In the genomic region with DNA sequence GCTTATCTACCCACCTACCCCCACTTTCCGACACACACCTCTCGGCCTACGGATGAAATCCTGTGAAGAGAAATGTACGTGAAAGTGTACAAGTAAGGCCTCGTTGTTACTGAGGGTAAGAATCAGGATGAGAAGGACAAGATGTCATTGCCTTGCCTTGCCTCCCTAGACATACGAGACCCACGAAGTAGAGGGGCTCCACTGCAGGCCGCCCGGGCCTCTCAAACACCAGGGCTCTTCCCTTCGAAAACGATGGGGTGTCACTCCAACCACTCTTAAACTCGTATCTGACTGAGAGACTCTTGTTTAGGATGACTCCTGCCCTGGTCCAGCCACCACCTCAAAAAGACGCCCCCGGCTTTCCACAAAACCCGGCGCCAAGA, we compare ENCODE assay signal across 8 cellular contexts. TPM values are rescaled to one million over a fixed set of nuclear protein-coding genes. Genes with fewer than 3 reads are reported as not detected.
DNase-seq lines count a peak whose midpoint lies in the region; ATAC-seq and TF ChIP-seq lines count a peak whose summit lies in the region.

No MANE protein-coding gene starts in this region.

- no peak overlapping the region for H4K8ac ChIP-seq in mesendoderm (ENCODE audit: low read depth, low read length)

- WGBS in mesendoderm (ENCODE audit: extremely low coverage, insufficient coverage, low lambda C conversion rate) = no CpG with 5 or more reads among the region's 16 CpGs

- no peak overlapping the region for H2BK15ac ChIP-seq in mesendoderm (replicated peaks; ENCODE audit: low read depth)

- peaks cover 4% of the 10 kb centered on the region for H3K79me1 ChIP-seq in mesendoderm (ENCODE audit: low read length)

- peak overlapping the region; percentile 93 for H3K4me3 ChIP-seq in Jurkat, Clone E6-1 (ENCODE audit: low read length)
- H3K4me3 ChIP-seq in brain microvascular endothelial cell (ENCODE audit: low read depth, low read length) (peak overlapping the region; percentile 94), mesendoderm (ENCODE audit: low read length) (peak overlapping the region; percentile 97)

- H3K18ac ChIP-seq in mesendoderm (ENCODE audit: low read length) = peak overlapping the region; percentile 91

- peak overlapping the region; percentile 93 for H3K4me2 ChIP-seq in mesendoderm (ENCODE audit: low read length)

- no peak overlapping the region for H2BK120ac ChIP-seq in mesendoderm (ENCODE audit: low read depth, low read length)

- no peak for TF ChIP-seq CTCF in brain microvascular endothelial cell (IDR thresholded peaks at IDR 0.05; ENCODE audit: low read depth, low read length, missing control alignments)

- H3K79me2 ChIP-seq in mesendoderm (ENCODE audit: control insufficient read depth, insufficient read depth, low read length) = peaks cover 29% of the 10 kb centered on the region

- peak overlapping the region; percentile 97 for H2AK5ac ChIP-seq in mesendoderm (ENCODE audit: low read length)

- peak overlapping the region; percentile 89 for H3K4ac ChIP-seq in mesendoderm (ENCODE audit: low read depth, low read length)

- peak; percentile 18 for DNase-seq in AG20443 (ENCODE audit: low spot score)
- DNase-seq in Jurkat, Clone E6-1 (ENCODE audit: low read depth, low spot score) = no peak
- no peak for DNase-seq in brain microvascular endothelial cell
- no peak for DNase-seq in mesendoderm
- no peak for DNase-seq in NCI-H510A (lab: John Stamatoyannopoulos, UW)
- no peak for DNase-seq in NCI-H2196 (lab: John Stamatoyannopoulos, UW; ENCODE audit: unreplicated experiment)

- peak overlapping the region; percentile 50 for H2BK5ac ChIP-seq in mesendoderm (ENCODE audit: low read length)

- no peaks in the 10 kb centered on the region for H3K27me3 ChIP-seq in brain microvascular endothelial cell (replicated peaks)
- no peaks in the 10 kb centered on the region for H3K27me3 ChIP-seq in mesendoderm (ENCODE audit: insufficient read depth, low read length, poor library complexity)

- in situ Hi-C loops in brain microvascular endothelial cell (cut with HindIII; ENCODE audit: low pct_ligation_motif_present, low sequenced_read_pairs) = no loop called here

- H3K23ac ChIP-seq in mesendoderm (ENCODE audit: low read length) = peak overlapping the region; percentile 89

- H3K9ac ChIP-seq in mesendoderm (ENCODE audit: low read length) = peak overlapping the region; percentile 99

- H4K5ac ChIP-seq in mesendoderm (ENCODE audit: low read length) = no peak overlapping the region

- ATAC-seq in GM19395 (IDR thresholded peaks at IDR 0.05; ENCODE audit: unreplicated experiment) = peak; percentile 29
- ATAC-seq in GM21367 (IDR thresholded peaks at IDR 0.05; ENCODE audit: unreplicated experiment) = no peak

- H3K56ac ChIP-seq in mesendoderm (ENCODE audit: low read length) = peak overlapping the region; percentile 99

- no peaks in the 10 kb centered on the region for H3K36me3 ChIP-seq in brain microvascular endothelial cell (replicated peaks)
- H3K36me3 ChIP-seq in mesendoderm (ENCODE audit: control insufficient read depth, insufficient read depth, low read length) = no peaks in the 10 kb centered on the region

- H3K27ac ChIP-seq in brain microvascular endothelial cell (no peak overlapping the region), mesendoderm (ENCODE audit: low read depth, low read length) (peak overlapping the region; percentile 54)

- H3K4me1 ChIP-seq in mesendoderm (ENCODE audit: control insufficient read depth, low read depth, low read length) = no peaks in the 10 kb centered on the region

RNA-seq across cellular contexts. Expression of gene RACGAP1, which starts 0.5 kb away (rescaled TPM):
- polyA plus RNA-seq in Jurkat, Clone E6-1 (2012; ENCODE audit: insufficient read depth, insufficient read length) = 133 TPM
- 43.4 TPM for polyA plus RNA-seq in mesendoderm (2013, experiment 1 of 2)
- 45.3 TPM for polyA plus RNA-seq in mesendoderm (2013, experiment 2 of 2)

RNA-seq across cellular contexts. Expression of gene ASIC1, which starts 32.6 kb away (rescaled TPM):
- 40.0 TPM for polyA plus RNA-seq in Jurkat, Clone E6-1 (2012; ENCODE audit: insufficient read depth, insufficient read length)
- polyA plus RNA-seq in mesendoderm (2013, experiment 1 of 2) = 0.59 TPM
- polyA plus RNA-seq in mesendoderm (2013, experiment 2 of 2) = 0.73 TPM

RNA-seq across cellular contexts. Expression of gene AQP6, which starts 52.0 kb away (rescaled TPM):
- not detected for polyA plus RNA-seq in Jurkat, Clone E6-1 (2012; ENCODE audit: insufficient read depth, insufficient read length)
- polyA plus RNA-seq in mesendoderm (2013, experiment 1 of 2) = not detected
- not detected for polyA plus RNA-seq in mesendoderm (2013, experiment 2 of 2)
